In genomic region chr3:188400494-188401243, GRCh38 we compare ENCODE assay signal across 8 cellular contexts.
DNase-seq lines count a peak whose midpoint lies in the region; ATAC-seq and TF ChIP-seq lines count a peak whose summit lies in the region.

No MANE protein-coding gene starts in this region.

- in situ Hi-C loops in KBM-7 (cut with MboI; ENCODE audit: low pct_unique_long_range_greater_than_20kb, low sequenced_read_pairs): no loop called here

- no peaks in the 10 kb centered on the region for H3K9me3 Mint-ChIP-seq in immature natural killer cell

- H3K4me3 Mint-ChIP-seq in immature natural killer cell: peak overlapping the region in 1 of 5 donors; percentile 3

- no peaks in the 10 kb centered on the region for H3K4me1 ChIP-seq in BE2C

- TF ChIP-seq CTCF in BE2C (IDR thresholded peaks at IDR 0.05; ENCODE audit: low read depth, low read length): no peak

- H3K27me3 ChIP-seq in BE2C: no peaks in the 10 kb centered on the region

- no peak overlapping the region for H3K4me3 ChIP-seq in BE2C (ENCODE audit: low read depth, low read length)

- peaks cover 79 to 92% of the 10 kb centered on the region in 2 donors for H3K4me1 Mint-ChIP-seq in immature natural killer cell

- H3K36me3 ChIP-seq in BE2C: no peaks in the 10 kb centered on the region

- H3K27ac Mint-ChIP-seq in immature natural killer cell: peak overlapping the region; percentile 56 to 83 (median 64)

- DNase-seq in immature natural killer cell (peak in 2 of 3 donors; percentile 9 to 22), NCI-H2171 treated with DMSO at 0.1 percent for 48 hours (lab: John Stamatoyannopoulos, UW) (no peak), BE2C (no peak), KBM-7 (no peak), NCI-H748 (lab: John Stamatoyannopoulos, UW; ENCODE audit: unreplicated experiment) (no peak)

- H3K27me3 Mint-ChIP-seq in immature natural killer cell (ENCODE audit: low read depth in 3 of 3): peaks cover 0 to 1% (median 1%) of the 10 kb centered on the region in 3 donors

- peaks cover 0 to under 1% (median 0%) of the 10 kb centered on the region in 3 donors for H3K36me3 Mint-ChIP-seq in immature natural killer cell

- no peaks in the 10 kb centered on the region for H3K9me3 ChIP-seq in BE2C

- ATAC-seq in GM18508 (IDR thresholded peaks at IDR 0.05; ENCODE audit: insufficient read depth, unreplicated experiment) (peak; percentile 94), GM21447 (IDR thresholded peaks at IDR 0.05; ENCODE audit: unreplicated experiment) (peak; percentile 95), HG03460 (IDR thresholded peaks at IDR 0.05; ENCODE audit: unreplicated experiment) (peak; percentile 96)

Comparison
In these comparisons a context has a peak if more than half of its experiments do, and no peak if none do; other contexts are left out.
1. DNase-seq: peak in immature natural killer cell (2 of 3); none in NCI-H2171 treated with DMSO at 0.1 percent for 48 hours (single experiment), BE2C (single experiment), KBM-7 (single experiment) and NCI-H748 (single experiment).
2. Peak in every context shown above with its lines, with median percentiles within 50 percentile points of each other: ATAC-seq.